1 cellular context compared by ENCODE assay signal in the genomic region with DNA sequence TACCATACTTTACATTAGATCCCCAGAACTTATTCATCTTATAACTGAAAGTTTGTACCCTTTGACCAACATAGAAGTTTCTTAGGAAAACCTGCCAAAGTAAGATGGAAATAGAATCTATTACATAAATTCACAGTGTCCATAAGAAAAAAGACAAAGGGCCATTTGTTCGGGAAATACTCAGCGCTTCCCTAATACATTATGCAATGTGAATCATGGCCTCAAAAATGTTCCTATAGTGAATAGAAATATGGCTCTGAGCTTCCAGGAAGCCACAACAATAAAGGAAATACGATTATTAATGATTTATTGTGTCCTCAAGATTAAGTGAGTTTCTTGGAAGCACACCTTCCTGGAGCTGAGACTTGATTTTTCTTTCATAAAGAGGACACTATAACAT.
TF ChIP-seq lines count a peak whose summit lies in the region.

No MANE protein-coding gene starts in this region.

TF ChIP-seq in endothelial cell of umbilical vein, 7 proteins besides CTCF, POLR2A, EP300 and RAD21 (continued from another document):
- no peak for TF ChIP-seq GATA2 (IDR thresholded peaks at IDR 0.05; ENCODE audit: insufficient read depth, insufficient read length, low read depth, low read length)
